Comparison of ENCODE assay signal across 21 cellular contexts in genomic region chr9:3740690-3741419, GRCh38.
DNase-seq lines count a peak whose midpoint lies in the region; ATAC-seq, FAIRE-seq and TF ChIP-seq lines count a peak whose summit lies in the region.
"Had no signal": no experiment of that assay in that cellular context is flagged by ENCODE, and none has a peak within 500 bp of the region (broad histone marks: within the 10 kb centered on the region; RNA-seq: fewer than 3 reads in every experiment).

No MANE protein-coding gene starts in this region.

- H2BK15ac ChIP-seq in H9 (ENCODE audit: low read depth, low read length), result no peak overlapping the region

- H4K5ac ChIP-seq in H9 (ENCODE audit: insufficient read length, low read depth, low read length), result no peak overlapping the region

- H3K79me2 ChIP-seq in astrocyte (ENCODE audit: insufficient read depth, low read length) (no peaks in the 10 kb centered on the region), hepatocyte (no peaks in the 10 kb centered on the region), H9 (ENCODE audit: insufficient read depth, low read length) (no peaks in the 10 kb centered on the region)

- H3K23me2 ChIP-seq in H9 (ENCODE audit: insufficient read length, low read depth, low read length, poor library complexity, severe bottlenecking), result no peaks in the 10 kb centered on the region

- TF ChIP-seq CTCF in astrocyte (IDR thresholded peaks at IDR 0.05; ENCODE audit: insufficient read depth, low read depth, low read length) (no peak), hepatocyte (IDR thresholded peaks at IDR 0.05; ENCODE audit: poor library complexity) (no peak), retinal pigment epithelial cell (conservative IDR thresholded peaks at IDR 0.05; ENCODE audit: low read depth, low read length) (no peak), GM13976 (IDR thresholded peaks at IDR 0.05; ENCODE audit: borderline replicate concordance, control extremely low read depth, extremely low read depth, insufficient read depth, missing control alignments) (no peak), H9 (conservative IDR thresholded peaks at IDR 0.05) (no peak)

- H3K9me3 Mint-ChIP-seq in astrocyte (ENCODE audit: unreplicated experiment), result no peaks in the 10 kb centered on the region
- no peaks in the 10 kb centered on the region for H3K9me3 Mint-ChIP-seq in stimulated activated effector memory CD8-positive, alpha-beta T cell treated with anti-CD3 and anti-CD28 coated beads, Interleukin-12 subunit alpha, Interleukin-12 subunit beta, amount 100 ng/mL, for 72 hours
- H3K9me3 Mint-ChIP-seq in H9, result no peaks in the 10 kb centered on the region
- H3K9me3 Mint-ChIP-seq: activated CD4-positive, alpha-beta memory T cell treated with anti-CD3 and anti-CD28 coated beads for 36 hours; activated T-cell treated with anti-CD3 and anti-CD28 coated beads, Interleukin-2, amount 50 U/mL, for 4 hours had no signal

- in situ Hi-C loops in GM13976 (cut with MboI; ENCODE audit: low sequenced_read_pairs, unreplicated experiment), result loop anchor here (25.0 kb wide), 1 partner anchor 596 kb away; no protein-coding TSS in a partner anchor

- H3K56ac ChIP-seq in H9 (ENCODE audit: insufficient read length, low read depth, low read length), result no peak overlapping the region

- H2AFZ ChIP-seq in astrocyte (ENCODE audit: low read depth, low read length) (peak overlapping the region; percentile 7), hepatocyte (no peak overlapping the region), H9 (ENCODE audit: low read length) (no peak overlapping the region)

- WGBS in hepatocyte (ENCODE audit: low lambda C conversion rate, missing lambda C conversion rate), result 72% methylated on average over 9 of the region's 9 CpGs
- no CpG with 5 or more reads among the region's 9 CpGs for WGBS in H9 (ENCODE audit: extremely low coverage, insufficient read length, low lambda C conversion rate)

- no peak overlapping the region for H2BK120ac ChIP-seq in H9 (ENCODE audit: low read depth, low read length, poor library complexity, severe bottlenecking)

- H3K36me3 Mint-ChIP-seq in astrocyte (ENCODE audit: low read depth, unreplicated experiment) (no peaks in the 10 kb centered on the region), H9 (ENCODE audit: insufficient read depth in 1 of 3, low read depth in 3 of 3) (no peaks in the 10 kb centered on the region; a peak in 1 of 7 replicates)
- no peaks in the 10 kb centered on the region for H3K36me3 Mint-ChIP-seq in stimulated activated effector memory CD8-positive, alpha-beta T cell treated with anti-CD3 and anti-CD28 coated beads, Interleukin-12 subunit alpha, Interleukin-12 subunit beta, amount 100 ng/mL, for 72 hours
- H3K36me3 Mint-ChIP-seq: activated CD4-positive, alpha-beta memory T cell treated with anti-CD3 and anti-CD28 coated beads for 36 hours; activated naive CD8-positive, alpha-beta T cell had no signal

- no peaks in the 10 kb centered on the region for H4K20me1 ChIP-seq in astrocyte (ENCODE audit: insufficient read depth, low read length)
- no peaks in the 10 kb centered on the region for H4K20me1 ChIP-seq in hepatocyte (ENCODE audit: insufficient read depth, poor library complexity, severe bottlenecking)
- no peaks in the 10 kb centered on the region for H4K20me1 ChIP-seq in H9 (ENCODE audit: control insufficient read depth, insufficient read depth, insufficient read length)

- H3K18ac ChIP-seq in H9 (ENCODE audit: insufficient read length, low read depth, low read length), result no peak overlapping the region

- no peak for ATAC-seq in stimulated activated effector memory CD8-positive, alpha-beta T cell treated with anti-CD3 and anti-CD28 coated beads, Interleukin-12 subunit alpha, Interleukin-12 subunit beta, amount 100 ng/mL, for 72 hours
- ATAC-seq: activated T-cell treated with anti-CD3 and anti-CD28 coated beads, Interleukin-2, amount 50 U/mL, for 4 hours had no signal

- no peaks in the 10 kb centered on the region for H3K27me3 Mint-ChIP-seq in astrocyte (ENCODE audit: low read depth, unreplicated experiment)
- H3K27me3 Mint-ChIP-seq in H9 (ENCODE audit: low read depth), result no peaks in the 10 kb centered on the region
- H3K27me3 Mint-ChIP-seq: activated naive CD8-positive, alpha-beta T cell had no signal

- H2AK5ac ChIP-seq in H9 (ENCODE audit: insufficient read length, low read length), result no peak overlapping the region

- H3K4me1 ChIP-seq in astrocyte (ENCODE audit: insufficient read depth, low read length) (peaks cover 10% of the 10 kb centered on the region), hepatocyte (ENCODE audit: insufficient read depth) (no peaks in the 10 kb centered on the region), H9 (ENCODE audit: insufficient read depth, low read length) (0 out of 2 replicates have a peak, but pooled peaks cover 4% of the 10 kb centered on the region)
- H3K4me1 ChIP-seq: BE2C had no signal

- H3K9ac ChIP-seq in astrocyte (ENCODE audit: low read length) (no peak overlapping the region), H9 (ENCODE audit: extremely low read depth, insufficient read length, low read length) (no peak overlapping the region)

- no peak overlapping the region for H3K4ac ChIP-seq in H9 (ENCODE audit: low read depth, low read length)

- H3K23ac ChIP-seq in H9 (ENCODE audit: insufficient read length, low read depth, low read length), result no peak overlapping the region

- H3K9me2 ChIP-seq in hepatocyte (replicated peaks; ENCODE audit: insufficient read depth), result no peaks in the 10 kb centered on the region

- H3K27me3 ChIP-seq in astrocyte (ENCODE audit: insufficient read depth, low read length) (no peaks in the 10 kb centered on the region), hepatocyte (no peaks in the 10 kb centered on the region), H9 (ENCODE audit: insufficient read depth, low read length) (no peaks in the 10 kb centered on the region)
- H3K27me3 ChIP-seq: tibial nerve had no signal

- peak overlapping the region; percentile 17 for H3K4me2 ChIP-seq in astrocyte (ENCODE audit: low read length)
- H3K4me2 ChIP-seq in hepatocyte, result peak overlapping the region; percentile 24
- no peak overlapping the region for H3K4me2 ChIP-seq in H9 (ENCODE audit: insufficient read depth, insufficient read length, low read length)

- peaks cover 12% of the 10 kb centered on the region for H3K4me1 Mint-ChIP-seq in astrocyte (ENCODE audit: low read depth, unreplicated experiment)
- peaks cover 1% of the 10 kb centered on the region for H3K4me1 Mint-ChIP-seq in stimulated activated effector memory CD8-positive, alpha-beta T cell treated with anti-CD3 and anti-CD28 coated beads, Interleukin-12 subunit alpha, Interleukin-12 subunit beta, amount 100 ng/mL, for 72 hours
- H3K4me1 Mint-ChIP-seq in H9, result peaks cover 23 to 24% of the 10 kb centered on the region in 2 experiments

- H3K27ac Mint-ChIP-seq in astrocyte (ENCODE audit: unreplicated experiment) (no peak overlapping the region), H9 (0 out of 7 replicates have a peak overlapping the region, but pooled peaks of 1 of the 3 experiments have one; percentile 23)
- no peak overlapping the region for H3K27ac Mint-ChIP-seq in stimulated activated effector memory CD8-positive, alpha-beta T cell treated with anti-CD3 and anti-CD28 coated beads, Interleukin-12 subunit alpha, Interleukin-12 subunit beta, amount 100 ng/mL, for 72 hours
- H3K27ac Mint-ChIP-seq: activated CD4-positive, alpha-beta memory T cell treated with anti-CD3 and anti-CD28 coated beads for 36 hours; activated naive CD8-positive, alpha-beta T cell had no signal

- H3K36me3 ChIP-seq in astrocyte (ENCODE audit: insufficient read depth, low read length) (no peaks in the 10 kb centered on the region), hepatocyte (replicated peaks; ENCODE audit: insufficient read depth, low read depth) (no peaks in the 10 kb centered on the region)
- H3K36me3 ChIP-seq: BE2C, tibial nerve had no signal

- H3K79me1 ChIP-seq in H9 (ENCODE audit: insufficient read depth, low read depth, low read length, poor library complexity, severe bottlenecking), result no peaks in the 10 kb centered on the region

- H3T11ph ChIP-seq in H9 (ENCODE audit: low read length), result no peak overlapping the region

- H3K4me3 Mint-ChIP-seq in astrocyte (ENCODE audit: unreplicated experiment) (no peak overlapping the region), H9 (no peak overlapping the region)
- H3K4me3 Mint-ChIP-seq in stimulated activated effector memory CD8-positive, alpha-beta T cell treated with anti-CD3 and anti-CD28 coated beads, Interleukin-12 subunit alpha, Interleukin-12 subunit beta, amount 100 ng/mL, for 72 hours, result no peak overlapping the region
- H3K4me3 Mint-ChIP-seq: activated CD4-positive, alpha-beta memory T cell treated with anti-CD3 and anti-CD28 coated beads for 36 hours; activated naive CD8-positive, alpha-beta T cell; activated T-cell treated with anti-CD3 and anti-CD28 coated beads, Interleukin-2, amount 50 U/mL, for 4 hours had no signal

- no peak overlapping the region for H4K8ac ChIP-seq in H9 (replicated peaks; ENCODE audit: insufficient read length, low read depth, low read length)

- H3K14ac ChIP-seq in H9 (ENCODE audit: insufficient read depth, low read length), result no peak overlapping the region

- no peak overlapping the region for H4K91ac ChIP-seq in H9 (ENCODE audit: insufficient read length, low read depth, low read length)

- DNase-seq in HCEC 1CT, result peak; percentile 56
- peak; percentile 61 for DNase-seq in astrocyte (ENCODE audit: low read depth)
- DNase-seq in hepatocyte (ENCODE audit: low spot score), result no peak
- DNase-seq in retinal pigment epithelial cell (ENCODE audit: low read depth), result peak; percentile 76
- DNase-seq in stimulated activated effector memory CD8-positive, alpha-beta T cell treated with anti-CD3 and anti-CD28 coated beads, Interleukin-12 subunit alpha, Interleukin-12 subunit beta, amount 100 ng/mL, for 72 hours (ENCODE audit: low spot score in 2 of 2), result no peak
- DNase-seq in GM13976 (ENCODE audit: low spot score), result no peak
- DNase-seq in urothelium cell line (ENCODE audit: low spot score), result no peak
- no peak for DNase-seq in H9
- DNase-seq: activated CD4-positive, alpha-beta memory T cell treated with anti-CD3 and anti-CD28 coated beads for 36 hours; activated T-cell treated with anti-CD3 and anti-CD28 coated beads, Interleukin-2, amount 50 U/mL, for 4 hours; BE2C; NCI-H1092; NCI-H2107; NCI-H69; OCI-M1; posterior cingulate gyrus; stimulated activated CD4-positive, alpha-beta T cell treated with anti-CD3 and anti-CD28 coated beads, Interleukin-12 subunit alpha, Interleukin-12 subunit beta, amount 100 ng/mL, for 4 hours; stimulated activated naive CD4-positive, alpha-beta T cell had no signal

- H3K27ac ChIP-seq in astrocyte (ENCODE audit: low read depth, low read length), result no peak overlapping the region
- H3K27ac ChIP-seq in hepatocyte, result no peak overlapping the region
- H3K27ac ChIP-seq in H9 (ENCODE audit: insufficient read length, low read depth, low read length), result no peak overlapping the region
- H3K27ac ChIP-seq: tibial nerve had no signal

- H2BK20ac ChIP-seq in H9 (ENCODE audit: low read depth, low read length, poor library complexity, severe bottlenecking), result no peak overlapping the region

- FAIRE-seq in astrocyte (lab: Jason Lieb, UNC), result no peak
- no peak for FAIRE-seq in urothelium cell line (lab: Jason Lieb, UNC)
- FAIRE-seq: TTC549 had no signal

- no peak overlapping the region for H2BK12ac ChIP-seq in H9 (ENCODE audit: insufficient read length, low read depth, low read length)

- H2BK5ac ChIP-seq in H9 (ENCODE audit: insufficient read length, low read length), result no peak overlapping the region

- no peak overlapping the region for H3K4me3 ChIP-seq in astrocyte (ENCODE audit: insufficient read depth, low read depth, low read length)
- no peak overlapping the region for H3K4me3 ChIP-seq in hepatocyte
- no peak overlapping the region for H3K4me3 ChIP-seq in retinal pigment epithelial cell (ENCODE audit: low read length)
- H3K4me3 ChIP-seq: tibial nerve had no signal

- no peaks in the 10 kb centered on the region for H3K9me3 ChIP-seq in astrocyte (ENCODE audit: insufficient read depth, low read depth, low read length)
- H3K9me3 ChIP-seq in hepatocyte (ENCODE audit: low read depth), result no peaks in the 10 kb centered on the region
- H3K9me3 ChIP-seq in H9 (ENCODE audit: control insufficient read depth, low read depth, low read length), result no peaks in the 10 kb centered on the region
- H3K9me3 ChIP-seq: BE2C, tibial nerve had no signal

Comparison
In these comparisons a context has a peak if more than half of its experiments do, and no peak if none do; other contexts are left out.
1. DNase-seq: peak in HCEC 1CT (single experiment), astrocyte (single experiment) and retinal pigment epithelial cell (single experiment); none in hepatocyte (single experiment), stimulated activated effector memory CD8-positive, alpha-beta T cell treated with anti-CD3 and anti-CD28 coated beads, Interleukin-12 subunit alpha, Interleukin-12 subunit beta, amount 100 ng/mL, for 72 hours (0 of 2), GM13976 (single experiment), urothelium cell line (single experiment) and H9 (single experiment).